ENCODE assay signal across 29 cellular contexts in genomic region chr21:28181730-28182129, GRCh38.
"Had no signal": no experiment of that assay in that cellular context is flagged by ENCODE, and none has a peak within 500 bp of the region (broad histone marks: within the 10 kb centered on the region; RNA-seq: fewer than 3 reads in every experiment).

No MANE protein-coding gene starts in this region.

- DNase-seq: stimulated activated CD4-positive, alpha-beta T cell treated with anti-CD3 and anti-CD28 coated beads, Interleukin-2, amount 100 ng/mL, for 48 hours; stimulated activated CD4-positive, alpha-beta T cell treated with anti-CD3 and anti-CD28 coated beads, Interleukin-4, amount 100 ng/mL, for 1 hour; stimulated activated CD4-positive, alpha-beta T cell treated with anti-CD3 and anti-CD28 coated beads, Interleukin-4, amount 100 ng/mL, for 24 hours; stimulated activated CD4-positive, alpha-beta T cell treated with anti-CD3 and anti-CD28 coated beads, Interleukin-4, amount 100 ng/mL, for 4 hours; stimulated activated CD8-positive, alpha-beta memory T cell treated with anti-CD3 and anti-CD28 coated beads, Interleukin-4, amount 100 ng/mL, for 48 hours; stimulated activated naive B cell treated with anti-CD40 and anti-IgM and Interleukin-4, amounts not matched to agents 10 μg/mL and 1 μg/mL and 100 μg/mL, for 72 hours; stimulated activated naive CD4-positive, alpha-beta T cell; stimulated activated naive CD4-positive, alpha-beta T cell treated with Interleukin-2 at 50 U/mL for 16 hours; stimulated activated naive CD8-positive, alpha-beta T cell treated with anti-CD3 and anti-CD28 coated beads, Interleukin-15, amount 100 ng/mL, for 72 hours; stimulated activated naive CD8-positive, alpha-beta T cell treated with anti-CD3 and anti-CD28 coated beads, Interleukin-15, Interleukin-2, amounts not matched to agents 100 U/mL and 50 U/mL, for 24 hours; stomach; substantia nigra; testis; thyroid gland; tibial artery; transverse colon; trophoblast cell; upper lobe of left lung; upper lobe of right lung; uterus had no signal

- FAIRE-seq: urothelium cell line had no signal

- H3K27me3 Mint-ChIP-seq: stimulated activated memory B cell treated with anti-CD40 and anti-IgM and Interleukin-4, amounts not matched to agents 10 μg/mL and 1 μg/mL and 100 μg/mL, for 72 hours; stimulated activated naive B cell treated with anti-CD40 and anti-IgM and Interleukin-4, amounts not matched to agents 10 μg/mL and 1 μg/mL and 100 μg/mL, for 72 hours; stimulated activated naive CD8-positive, alpha-beta T cell treated with anti-CD3 and anti-CD28 coated beads, Interleukin-15, amount 100 ng/mL, for 72 hours; stimulated activated naive CD8-positive, alpha-beta T cell treated with anti-CD3 and anti-CD28 coated beads, Interleukin-15, Interleukin-2, amounts not matched to agents 100 ng/mL and 50 ng/mL, for 24 hours; type B pancreatic cell had no signal

- H3K4me1 Mint-ChIP-seq: stimulated activated effector memory CD8-positive, alpha-beta T cell treated with anti-CD3 and anti-CD28 coated beads, Interleukin-12 subunit alpha, Interleukin-12 subunit beta, amount 100 ng/mL, for 72 hours; stimulated activated memory B cell treated with anti-CD40 and anti-IgM and Interleukin-4, amounts not matched to agents 10 μg/mL and 1 μg/mL and 100 μg/mL, for 72 hours; stimulated activated naive B cell treated with anti-CD40 and anti-IgM and Interleukin-4, amounts not matched to agents 10 μg/mL and 1 μg/mL and 100 μg/mL, for 72 hours; stimulated activated naive CD8-positive, alpha-beta T cell treated with anti-CD3 and anti-CD28 coated beads, Interleukin-15, amount 100 ng/mL, for 72 hours had no signal

- H3K36me3 Mint-ChIP-seq: stimulated activated effector memory CD8-positive, alpha-beta T cell treated with anti-CD3 and anti-CD28 coated beads, Interleukin-12 subunit alpha, Interleukin-12 subunit beta, amount 100 ng/mL, for 72 hours; stimulated activated memory B cell treated with anti-CD40 and anti-IgM and Interleukin-4, amounts not matched to agents 10 μg/mL and 1 μg/mL and 100 μg/mL, for 72 hours; stimulated activated naive B cell treated with anti-CD40 and anti-IgM and Interleukin-4, amounts not matched to agents 10 μg/mL and 1 μg/mL and 100 μg/mL, for 72 hours; type B pancreatic cell had no signal

- H3K9me3 ChIP-seq: suprapubic skin, testis, thoracic aorta, thyroid gland, tibial artery, transverse colon, upper lobe of left lung, upper lobe of right lung, uterus, vagina had no signal

- ATAC-seq: stimulated activated effector memory CD8-positive, alpha-beta T cell treated with anti-CD3 and anti-CD28 coated beads, Interleukin-12 subunit alpha, Interleukin-12 subunit beta, amount 100 ng/mL, for 72 hours; stimulated activated memory B cell treated with anti-CD40 and anti-IgM and Interleukin-4, amounts not matched to agents 10 μg/mL and 1 μg/mL and 100 μg/mL, for 72 hours; stimulated activated naive B cell treated with anti-CD40 and anti-IgM and Interleukin-4, amounts not matched to agents 10 μg/mL and 1 μg/mL and 100 μg/mL, for 72 hours; stimulated activated naive CD8-positive, alpha-beta T cell treated with anti-CD3 and anti-CD28 coated beads, Interleukin-15, amount 100 ng/mL, for 72 hours; stimulated activated naive CD8-positive, alpha-beta T cell treated with anti-CD3 and anti-CD28 coated beads, Interleukin-15, Interleukin-2, amounts not matched to agents 100 U/mL and 50 U/mL, for 24 hours; upper lobe of right lung had no signal

- H3K4me1 ChIP-seq: stomach, suprapubic skin, thyroid gland, tibial artery, tibial nerve, transverse colon, upper lobe of left lung, upper lobe of right lung, uterus, vagina had no signal

- H3K36me3 ChIP-seq: stomach, suprapubic skin, thoracic aorta, thyroid gland, tibial artery, tibial nerve, transverse colon, upper lobe of left lung, upper lobe of right lung, uterus, vagina had no signal

- H3K27me3 ChIP-seq: stomach, suprapubic skin, testis, thyroid gland, tibial artery, tibial nerve, transverse colon, upper lobe of left lung, upper lobe of right lung, uterus, vagina had no signal

- H3K9me3 Mint-ChIP-seq: stimulated activated naive CD8-positive, alpha-beta T cell treated with anti-CD3 and anti-CD28 coated beads, Interleukin-15, amount 100 ng/mL, for 72 hours had no signal

- H3K27ac Mint-ChIP-seq: stimulated activated effector memory CD8-positive, alpha-beta T cell treated with anti-CD3 and anti-CD28 coated beads, Interleukin-12 subunit alpha, Interleukin-12 subunit beta, amount 100 ng/mL, for 72 hours; stimulated activated memory B cell treated with anti-CD40 and anti-IgM and Interleukin-4, amounts not matched to agents 10 μg/mL and 1 μg/mL and 100 μg/mL, for 72 hours; stimulated activated naive B cell treated with anti-CD40 and anti-IgM and Interleukin-4, amounts not matched to agents 10 μg/mL and 1 μg/mL and 100 μg/mL, for 72 hours; stimulated activated naive CD8-positive, alpha-beta T cell treated with anti-CD3 and anti-CD28 coated beads, Interleukin-15, amount 100 ng/mL, for 72 hours; stimulated activated naive CD8-positive, alpha-beta T cell treated with anti-CD3 and anti-CD28 coated beads, Interleukin-15, Interleukin-2, amounts not matched to agents 100 ng/mL and 50 ng/mL, for 24 hours; type B pancreatic cell had no signal

- H3K4me3 ChIP-seq: stomach, suprapubic skin, testis, thoracic aorta, thyroid gland, tibial artery, tibial nerve, transverse colon, upper lobe of left lung, upper lobe of right lung, uterus, vagina had no signal

- H3K4me3 Mint-ChIP-seq: stimulated activated effector memory CD8-positive, alpha-beta T cell treated with anti-CD3 and anti-CD28 coated beads, Interleukin-12 subunit alpha, Interleukin-12 subunit beta, amount 100 ng/mL, for 72 hours; stimulated activated memory B cell treated with anti-CD40 and anti-IgM and Interleukin-4, amounts not matched to agents 10 μg/mL and 1 μg/mL and 100 μg/mL, for 72 hours; stimulated activated naive B cell treated with anti-CD40 and anti-IgM and Interleukin-4, amounts not matched to agents 10 μg/mL and 1 μg/mL and 100 μg/mL, for 72 hours; stimulated activated naive CD8-positive, alpha-beta T cell treated with anti-CD3 and anti-CD28 coated beads, Interleukin-15, amount 100 ng/mL, for 72 hours; stimulated activated naive CD8-positive, alpha-beta T cell treated with anti-CD3 and anti-CD28 coated beads, Interleukin-15, Interleukin-2, amounts not matched to agents 100 ng/mL and 50 ng/mL, for 24 hours; type B pancreatic cell had no signal

- H3K27ac ChIP-seq: stomach, suprapubic skin, testis, thoracic aorta, thyroid gland, tibial artery, tibial nerve, transverse colon, upper lobe of left lung, upper lobe of right lung, uterus, vagina had no signal
